Comparison of ENCODE assay signal across 14 cellular contexts in the genomic region with DNA sequence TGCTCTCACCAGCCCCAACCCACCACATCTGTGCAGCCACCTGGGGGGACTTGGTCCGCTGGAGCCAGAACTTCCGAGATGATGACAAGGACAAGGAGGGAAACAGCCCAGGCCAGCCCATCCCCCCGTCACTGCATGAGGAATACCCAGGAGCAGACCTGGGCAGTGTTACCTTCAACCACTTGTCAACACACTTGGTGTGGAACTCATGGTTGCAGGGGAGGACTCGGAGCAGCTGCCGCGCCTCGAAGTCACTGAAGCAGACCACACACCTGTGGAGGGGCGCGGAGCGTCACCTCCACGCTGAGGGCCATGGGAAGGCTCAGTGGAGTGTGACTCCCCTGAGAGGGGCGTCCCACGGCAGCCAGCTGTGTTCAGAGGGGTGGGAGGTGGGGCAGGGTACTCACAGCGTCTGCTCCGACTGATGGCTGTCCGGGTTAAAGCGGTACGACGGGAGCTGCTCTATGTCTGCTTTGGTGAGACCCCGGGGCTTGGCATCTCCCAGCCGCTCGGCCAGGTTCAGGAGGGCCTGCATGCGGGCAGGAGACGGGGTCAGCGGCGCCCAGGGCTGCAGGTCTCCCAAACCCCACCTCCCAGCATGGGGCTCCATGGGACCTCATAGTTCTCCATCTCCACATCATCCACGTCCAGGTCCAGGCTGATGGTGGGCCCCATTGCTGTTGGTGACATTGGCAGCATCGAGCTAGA. TPM values are rescaled to one million over a fixed set of nuclear protein-coding genes. Genes with fewer than 3 reads are reported as not detected.
DNase-seq lines count a peak whose midpoint lies in the region; ATAC-seq lines count a peak whose summit lies in the region.
"Had no signal": no experiment of that assay in that cellular context is flagged by ENCODE, and none has a peak within 500 bp of the region (broad histone marks: within the 10 kb centered on the region; RNA-seq: fewer than 3 reads in every experiment).

No MANE protein-coding gene starts in this region.

- H3K4me1 Mint-ChIP-seq in activated T-cell treated with anti-CD3 and anti-CD28 coated beads, Interleukin-2, amount 50 U/mL, for 4 hours (ENCODE audit: low read depth) = peaks cover 35% of the 10 kb centered on the region
- peaks cover 51% of the 10 kb centered on the region for H3K4me1 Mint-ChIP-seq in activated naive CD8-positive, alpha-beta T cell treated with anti-CD3 and anti-CD28 coated beads, Interleukin-2, amount 50 U/mL, for 24 hours

- no peaks in the 10 kb centered on the region for H3K9me3 Mint-ChIP-seq in activated T-cell treated with anti-CD3 and anti-CD28 coated beads, Interleukin-2, amount 50 U/mL, for 4 hours
- no peaks in the 10 kb centered on the region for H3K9me3 Mint-ChIP-seq in activated naive CD8-positive, alpha-beta T cell treated with anti-CD3 and anti-CD28 coated beads, Interleukin-2, amount 50 U/mL, for 24 hours
- H3K9me3 Mint-ChIP-seq: mesothelial cell of epicardium had no signal

- no peak for DNase-seq in activated T-cell treated with anti-CD3 and anti-CD28 coated beads, Interleukin-2, amount 50 U/mL, for 4 hours
- no peak for DNase-seq in activated T-cell treated with anti-CD3 and anti-CD28 coated beads, Interleukin-2, amount 50 U/mL, for 48 hours
- DNase-seq in NAMALWA (ENCODE audit: low spot score) (peak; percentile 23), sciatic nerve (ENCODE audit: low spot score) (peak; percentile 58), NCI-H1048 (lab: John Stamatoyannopoulos, UW) (no peak), dermis blood vessel endothelial cell (no peak)
- DNase-seq in activated naive CD8-positive, alpha-beta T cell treated with anti-CD3 and anti-CD28 coated beads, Interleukin-2, amount 50 U/mL, for 24 hours = no peak
- DNase-seq: ACHN, brain microvascular endothelial cell, MG63 had no signal

- ATAC-seq in activated T-cell treated with anti-CD3 and anti-CD28 coated beads, Interleukin-2, amount 50 U/mL, for 4 hours = no peak
- ATAC-seq in activated naive CD8-positive, alpha-beta T cell treated with anti-CD3 and anti-CD28 coated beads, Interleukin-2, amount 50 U/mL, for 24 hours = no peak
- no peak for ATAC-seq in sciatic nerve
- no peak for ATAC-seq in HG03139 (IDR thresholded peaks at IDR 0.05; ENCODE audit: unreplicated experiment)

- peak overlapping the region; percentile 45 for H3K4me3 Mint-ChIP-seq in activated T-cell treated with anti-CD3 and anti-CD28 coated beads, Interleukin-2, amount 50 U/mL, for 4 hours
- H3K4me3 Mint-ChIP-seq in activated naive CD8-positive, alpha-beta T cell treated with anti-CD3 and anti-CD28 coated beads, Interleukin-2, amount 50 U/mL, for 24 hours = no peak overlapping the region
- H3K4me3 Mint-ChIP-seq: mesothelial cell of epicardium had no signal

- H3K27ac Mint-ChIP-seq in activated naive CD8-positive, alpha-beta T cell treated with anti-CD3 and anti-CD28 coated beads, Interleukin-2, amount 50 U/mL, for 24 hours = peak overlapping the region; percentile 76
- H3K27ac Mint-ChIP-seq: mesothelial cell of epicardium had no signal

- intact Hi-C loops in sciatic nerve (cut with DNase I) = no loop called here

- no peaks in the 10 kb centered on the region for H3K27me3 Mint-ChIP-seq in activated T-cell treated with anti-CD3 and anti-CD28 coated beads, Interleukin-2, amount 50 U/mL, for 4 hours (ENCODE audit: low read depth)
- H3K27me3 Mint-ChIP-seq in activated naive CD8-positive, alpha-beta T cell treated with anti-CD3 and anti-CD28 coated beads, Interleukin-2, amount 50 U/mL, for 24 hours = no peaks in the 10 kb centered on the region

- H3K36me3 Mint-ChIP-seq in activated T-cell treated with anti-CD3 and anti-CD28 coated beads, Interleukin-2, amount 50 U/mL, for 4 hours (ENCODE audit: insufficient read depth) = peaks cover 10% of the 10 kb centered on the region
- peaks cover 11% of the 10 kb centered on the region for H3K36me3 Mint-ChIP-seq in activated naive CD8-positive, alpha-beta T cell treated with anti-CD3 and anti-CD28 coated beads, Interleukin-2, amount 50 U/mL, for 24 hours (ENCODE audit: low read depth)

RNA-seq across cellular contexts. Expression of a gene that starts 7.9 kb away (rescaled TPM):
- 10 to 100 TPM; 55.0 to 58.5 (median 58.4) TPM for total RNA-seq in activated T-cell treated with anti-CD3 and anti-CD28 coated beads, Interleukin-2, amount 50 U/mL, for 4 hours
- 44.7 TPM for total RNA-seq in sciatic nerve
- total RNA-seq in dermis blood vessel endothelial cell = 4.1 and 8.6 TPM in 2 replicates

RNA-seq across cellular contexts. Expression of a gene that starts 19.9 kb away (rescaled TPM):
- total RNA-seq in activated T-cell treated with anti-CD3 and anti-CD28 coated beads, Interleukin-2, amount 50 U/mL, for 4 hours = under 1 TPM; 0.29 to 0.43 (median 0.33) TPM
- total RNA-seq in sciatic nerve (0.36 TPM), dermis blood vessel endothelial cell (under 0.01 TPM in 1 of 2 replicates, not detected in the other)
- total RNA-seq: fibroblast of villous mesenchyme, SJSA1 had no signal

Comparison
In these comparisons a context has a peak if more than half of its experiments do, and no peak if none do; other contexts are left out.
1. DNase-seq: peak in NAMALWA (single experiment) and sciatic nerve (single experiment); none in activated T-cell treated with anti-CD3 and anti-CD28 coated beads, Interleukin-2, amount 50 U/mL, for 4 hours (single experiment), activated T-cell treated with anti-CD3 and anti-CD28 coated beads, Interleukin-2, amount 50 U/mL, for 48 hours (0 of 2), activated naive CD8-positive, alpha-beta T cell treated with anti-CD3 and anti-CD28 coated beads, Interleukin-2, amount 50 U/mL, for 24 hours (single experiment), NCI-H1048 (single experiment) and dermis blood vessel endothelial cell (single experiment).